Comparison of ENCODE assay signal across 8 cellular contexts in genomic region chr22:46576556-46577351, GRCh38. TPM values are rescaled to one million over a fixed set of nuclear protein-coding genes. Genes with fewer than 3 reads are reported as not detected.
A peak's percentile ranks its signal among the peaks of the same experiment; 100 is the strongest.
DNase-seq lines count a peak whose midpoint lies in the region; ATAC-seq lines count a peak whose summit lies in the region.

No MANE protein-coding gene starts in this region.

- H3K27me3 Mint-ChIP-seq in activated CD4-positive, alpha-beta T cell treated with anti-CD3 and anti-CD28 coated beads, Interleukin-2, amount 10 ng/mL, durations not matched to agents 24 days and 14 days = no peaks in the 10 kb centered on the region
- H3K27me3 Mint-ChIP-seq in memory B cell = no peaks in the 10 kb centered on the region

- no peak overlapping the region for H3K27ac Mint-ChIP-seq in activated CD4-positive, alpha-beta T cell treated with anti-CD3 and anti-CD28 coated beads, Interleukin-2, amount 10 ng/mL, durations not matched to agents 24 days and 14 days
- peak overlapping the region; percentile 4 for H3K27ac Mint-ChIP-seq in memory B cell

- peaks cover 5% of the 10 kb centered on the region for H3K9me3 Mint-ChIP-seq in activated CD4-positive, alpha-beta T cell treated with anti-CD3 and anti-CD28 coated beads, Interleukin-2, amount 10 ng/mL, durations not matched to agents 24 days and 14 days
- peaks cover 4% of the 10 kb centered on the region for H3K9me3 Mint-ChIP-seq in memory B cell

- intact Hi-C loops in activated CD4-positive, alpha-beta T cell treated with anti-CD3 and anti-CD28 coated beads, Interleukin-2, amount 10 ng/mL, durations not matched to agents 24 days and 14 days (cut with micrococcal nuclease) = loop anchor here (2.0 to 5.0 kb wide), 2 partner anchors 36 to 98 kb away; no protein-coding TSS in a partner anchor

- H3K36me3 Mint-ChIP-seq in activated CD4-positive, alpha-beta T cell treated with anti-CD3 and anti-CD28 coated beads, Interleukin-2, amount 10 ng/mL, durations not matched to agents 24 days and 14 days (ENCODE audit: low read depth) = peaks cover 4% of the 10 kb centered on the region
- H3K36me3 Mint-ChIP-seq in memory B cell = peaks cover 2% of the 10 kb centered on the region

- peaks cover 44% of the 10 kb centered on the region for H3K4me1 Mint-ChIP-seq in activated CD4-positive, alpha-beta T cell treated with anti-CD3 and anti-CD28 coated beads, Interleukin-2, amount 10 ng/mL, durations not matched to agents 24 days and 14 days
- H3K4me1 Mint-ChIP-seq in memory B cell = peaks cover 45% of the 10 kb centered on the region

- DNase-seq in NCI-H2227 (lab: John Stamatoyannopoulos, UW; ENCODE audit: unreplicated experiment) (peak; percentile 65), NCI-H2227 treated with DMSO at 0.1 percent for 48 hours (lab: John Stamatoyannopoulos, UW) (no peak), Kasumi-1 (lab: John Stamatoyannopoulos, UW) (peak; percentile 36 to 39), dermis blood vessel endothelial cell (peak; percentile 60), memory B cell (ENCODE audit: low spot score in 2 of 2) (peak; percentile 49 to 65), cortex of kidney (lab: John Stamatoyannopoulos, UW) (no peak)
- peak; percentile 90 for DNase-seq in activated CD4-positive, alpha-beta T cell treated with anti-CD3 and anti-CD28 coated beads, Interleukin-2, amount 10 ng/mL, durations not matched to agents 24 days and 14 days
- peak; percentile 27 for DNase-seq in stimulated activated CD8-positive, alpha-beta memory T cell treated with anti-CD3 and anti-CD28 coated beads, Interleukin-7, amount 100 ng/mL, for 24 hours (ENCODE audit: low read depth)

- peak; percentile 80 for ATAC-seq in memory B cell (ENCODE audit: low read depth)

- H3K4me3 Mint-ChIP-seq in activated CD4-positive, alpha-beta T cell treated with anti-CD3 and anti-CD28 coated beads, Interleukin-2, amount 10 ng/mL, durations not matched to agents 24 days and 14 days = peak overlapping the region; percentile 83
- H3K4me3 Mint-ChIP-seq in memory B cell = peak overlapping the region; percentile 78

RNA-seq across cellular contexts. Expression of gene CELSR1, which starts 39.3 kb away (rescaled TPM):
- total RNA-seq in activated CD4-positive, alpha-beta T cell treated with anti-CD3 and anti-CD28 coated beads, Interleukin-2, amount 10 ng/mL, durations not matched to agents 24 days and 14 days = 0.36 and 0.37 TPM in 2 replicates
- total RNA-seq in dermis blood vessel endothelial cell = 28.2 and 45.6 TPM in 2 replicates

RNA-seq across cellular contexts. Expression of gene GRAMD4, which starts 43.4 kb away (rescaled TPM):
- 63.8 and 66.1 TPM in 2 replicates for total RNA-seq in activated CD4-positive, alpha-beta T cell treated with anti-CD3 and anti-CD28 coated beads, Interleukin-2, amount 10 ng/mL, durations not matched to agents 24 days and 14 days
- total RNA-seq in dermis blood vessel endothelial cell = 48.8 and 58.5 TPM in 2 replicates

Comparison
In these comparisons a context has a peak if more than half of its experiments do, and no peak if none do; other contexts are left out.
1. DNase-seq: peak in NCI-H2227 (single experiment), Kasumi-1 (2 of 2), activated CD4-positive, alpha-beta T cell treated with anti-CD3 and anti-CD28 coated beads, Interleukin-2, amount 10 ng/mL, durations not matched to agents 24 days and 14 days (single experiment), dermis blood vessel endothelial cell (single experiment), memory B cell (2 of 2) and stimulated activated CD8-positive, alpha-beta memory T cell treated with anti-CD3 and anti-CD28 coated beads, Interleukin-7, amount 100 ng/mL, for 24 hours (single experiment); none in NCI-H2227 treated with DMSO at 0.1 percent for 48 hours (single experiment) and cortex of kidney (single experiment).
2. RNA of gene CELSR1, which starts 39.3 kb away (total RNA-seq): 28.2 to 45.6 TPM in dermis blood vessel endothelial cell; 0.36 to 0.37 TPM in activated CD4-positive, alpha-beta T cell treated with anti-CD3 and anti-CD28 coated beads, Interleukin-2, amount 10 ng/mL, durations not matched to agents 24 days and 14 days; every median in the first group is over 10 times any median in the second.